Comparison of ENCODE assay signal across 14 cellular contexts in genomic region chr2:196266855-196267254, GRCh38.
DNase-seq lines count a peak whose midpoint lies in the region; ATAC-seq and TF ChIP-seq lines count a peak whose summit lies in the region.
"Had no signal": no experiment of that assay in that cellular context is flagged by ENCODE, and none has a peak within 500 bp of the region (broad histone marks: within the 10 kb centered on the region; RNA-seq: fewer than 3 reads in every experiment).

No MANE protein-coding gene starts in this region.

- no peaks in the 10 kb centered on the region for H3K36me3 Mint-ChIP-seq in CD8-positive, alpha-beta T cell
- peaks cover 11% of the 10 kb centered on the region for H3K36me3 Mint-ChIP-seq in nephron (ENCODE audit: low read depth)

- H3K9me3 ChIP-seq in CD8-positive, alpha-beta T cell (ENCODE audit: low read length) = no peaks in the 10 kb centered on the region
- H3K9me3 ChIP-seq in Karpas-422 (ENCODE audit: low read length) (no peaks in the 10 kb centered on the region), HAP-1 (no peaks in the 10 kb centered on the region)

- DNase-seq in CD8-positive, alpha-beta T cell = no peak
- DNase-seq in Karpas-422 (no peak), amniotic epithelial cell (ENCODE audit: low read depth) (peak; percentile 60), islet precursor cell (no peak), AG08395 (ENCODE audit: low spot score) (no peak), HAP-1 (ENCODE audit: low spot score in 2 of 2) (no peak)
- DNase-seq: activated CD4-positive, alpha-beta T cell treated with anti-CD3 and anti-CD28 coated beads, Interleukin-2, amount 50 U/mL, for 4 hours; activated naive CD4-positive, alpha-beta T cell; DMS 273 treated with DMSO at 0.1 percent for 48 hours; T-helper 1 cell; trophoblast cell had no signal

- no peaks in the 10 kb centered on the region for H3K9me2 ChIP-seq in Karpas-422 (replicated peaks; ENCODE audit: insufficient read depth, low read length)

- H3K4me1 Mint-ChIP-seq in CD8-positive, alpha-beta T cell (ENCODE audit: low read depth) = peaks cover 69% of the 10 kb centered on the region
- H3K4me1 Mint-ChIP-seq in nephron = peaks cover 19% of the 10 kb centered on the region

- H3K4me1 ChIP-seq in CD8-positive, alpha-beta T cell (ENCODE audit: insufficient read depth, low read length) = peaks cover 61% of the 10 kb centered on the region
- H3K4me1 ChIP-seq in Karpas-422 (ENCODE audit: low read length) (peaks cover 61% of the 10 kb centered on the region), HAP-1 (no peaks in the 10 kb centered on the region; the same call in 1 of the 2 replicates)

- no peak for TF ChIP-seq CTCF in CD8-positive, alpha-beta T cell (IDR thresholded peaks at IDR 0.05)
- no peak for TF ChIP-seq CTCF in nephron (IDR thresholded peaks at IDR 0.05; ENCODE audit: unreplicated experiment in 3 of 3)

- no peak overlapping the region for H3K27ac ChIP-seq in CD8-positive, alpha-beta T cell (ENCODE audit: low read depth, low read length)
- H3K27ac ChIP-seq in Karpas-422 (ENCODE audit: low read length) = peak overlapping the region; percentile 81

- no peak overlapping the region for H3K4me3 ChIP-seq in CD8-positive, alpha-beta T cell (ENCODE audit: low read depth, low read length)
- H3K4me3 ChIP-seq in Karpas-422 (ENCODE audit: low read length) (no peak overlapping the region), HAP-1 (no peak overlapping the region)
- H3K4me3 ChIP-seq: skin epidermis had no signal

- H3K36me3 ChIP-seq in CD8-positive, alpha-beta T cell (ENCODE audit: insufficient read depth, low read length) = no peaks in the 10 kb centered on the region
- no peaks in the 10 kb centered on the region for H3K36me3 ChIP-seq in Karpas-422 (ENCODE audit: insufficient read depth, low read length)
- no peaks in the 10 kb centered on the region for H3K36me3 ChIP-seq in HAP-1 (replicated peaks)

- CTCF ChIA-PET in CD8-positive, alpha-beta T cell (lab: Charles Lee) = interaction anchor here (1.2 to 1.5 kb wide), 7 partner anchors 10 to 190 kb away, joined by 3 to 4 read pairs (median 3); no protein-coding TSS in a partner anchor

- ATAC-seq in CD8-positive, alpha-beta T cell = no peak
- no peak for ATAC-seq in HG03521 (IDR thresholded peaks at IDR 0.05; ENCODE audit: unreplicated experiment)

- H3K4me2 ChIP-seq in Karpas-422 (ENCODE audit: low read depth, low read length, poor library complexity, severe bottlenecking) = no peak overlapping the region

- H3K79me2 ChIP-seq in Karpas-422 (ENCODE audit: low read length) = no peaks in the 10 kb centered on the region

- POLR2A ChIA-PET in CD8-positive, alpha-beta T cell (lab: Charles Lee) = interaction anchor here (0.7 to 1.5 kb wide), 7 partner anchors 12 to 712 kb away, joined by 3 to 10 read pairs (median 3); no protein-coding TSS in a partner anchor

- H2AFZ ChIP-seq in Karpas-422 (ENCODE audit: low read length) = peak overlapping the region; percentile 73; the same call in 1 of the 2 replicates

- no peaks in the 10 kb centered on the region for H3K27me3 ChIP-seq in CD8-positive, alpha-beta T cell (ENCODE audit: insufficient read depth, low read length)
- H3K27me3 ChIP-seq in Karpas-422 (ENCODE audit: low read length) (no peaks in the 10 kb centered on the region), HAP-1 (ENCODE audit: low read depth) (no peaks in the 10 kb centered on the region)

- no peak overlapping the region for H3K9ac ChIP-seq in Karpas-422 (ENCODE audit: low read length)

- intact Hi-C loops in CD8-positive, alpha-beta T cell (cut with DNase I, micrococcal nuclease) = no loop called here

- in situ Hi-C loops in HAP-1 (cut with MboI; ENCODE audit: low sequenced_read_pairs) = no loop called here

- H3K27ac Mint-ChIP-seq in CD8-positive, alpha-beta T cell = peak overlapping the region; percentile 83
- peak overlapping the region in 2 of 3 experiments; percentile 26 to 54 for H3K27ac Mint-ChIP-seq in nephron

- H3K27me3 Mint-ChIP-seq in CD8-positive, alpha-beta T cell (ENCODE audit: low read depth) = no peaks in the 10 kb centered on the region
- no peaks in the 10 kb centered on the region for H3K27me3 Mint-ChIP-seq in nephron (ENCODE audit: low read depth)

- H3K9me3 Mint-ChIP-seq in CD8-positive, alpha-beta T cell = no peaks in the 10 kb centered on the region
- H3K9me3 Mint-ChIP-seq in nephron = no peaks in the 10 kb centered on the region

- no peaks in the 10 kb centered on the region for H4K20me1 ChIP-seq in Karpas-422 (ENCODE audit: insufficient read depth, low read depth, low read length)

- H3K4me3 Mint-ChIP-seq in CD8-positive, alpha-beta T cell = peak overlapping the region; percentile 4
- H3K4me3 Mint-ChIP-seq in nephron = no peak overlapping the region
